ENCODE assay signal across 1 cellular context in genomic region chr11:64146036-64146943, GRCh38.
TF ChIP-seq lines count a peak whose summit lies in the region.

No MANE protein-coding gene starts in this region.

TF ChIP-seq in endothelial cell of umbilical vein, 7 proteins besides CTCF, POLR2A, EP300 and RAD21 (continued from another document):
- TF ChIP-seq JUN (IDR thresholded peaks at IDR 0.05; ENCODE audit: borderline replicate concordance, insufficient read depth, insufficient read length, low read depth), result no peak
TF ChIP-seq in endothelial cell of umbilical vein: peak in this region for 0.
